20 cellular contexts compared by ENCODE assay signal in the genomic region with DNA sequence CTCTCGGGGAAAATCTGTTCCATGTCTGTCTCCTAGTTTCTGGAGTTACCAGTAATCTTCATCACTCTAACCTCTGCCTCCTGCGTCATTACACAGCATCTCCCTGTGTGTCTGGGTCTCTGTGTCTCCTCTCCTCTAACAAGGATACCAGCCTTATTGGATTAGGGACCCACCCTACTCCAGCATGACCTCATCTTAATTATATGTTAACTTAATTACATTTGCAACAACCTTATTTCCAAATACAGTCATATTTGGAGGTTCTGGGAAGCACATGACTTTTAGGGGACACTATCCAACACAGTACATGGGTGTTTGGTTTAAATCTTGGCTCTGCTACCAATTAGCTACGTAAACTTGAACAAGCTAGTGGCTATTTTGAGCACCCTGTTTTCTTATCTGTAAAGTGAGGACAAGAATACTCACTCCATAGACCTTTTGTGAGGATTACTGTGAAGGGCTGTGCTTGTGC.
A peak's percentile ranks its signal among the peaks of the same experiment; 100 is the strongest.
DNase-seq lines count a peak whose midpoint lies in the region; FAIRE-seq and TF ChIP-seq lines count a peak whose summit lies in the region.
"Had no signal": no experiment of that assay in that cellular context is flagged by ENCODE, and none has a peak within 500 bp of the region (broad histone marks: within the 10 kb centered on the region; RNA-seq: fewer than 3 reads in every experiment).

No MANE protein-coding gene starts in this region.

- H3K27ac ChIP-seq in mesenchymal stem cell (ENCODE audit: low read length, poor library complexity, severe bottlenecking) = no peak overlapping the region
- H3K27ac ChIP-seq in tibial artery = peak overlapping the region; percentile 74 to 77
- H3K27ac ChIP-seq: BLaER1 treated with 17β-estradiol and CSF1 and Interleukin-3, amounts not matched to agents 10 nM and 100 nM had no signal

- H3K27me3 ChIP-seq in mesenchymal stem cell (ENCODE audit: control insufficient read depth in 1 of 2, insufficient read depth in 1 of 2, low read length in 2 of 2) (no peaks in the 10 kb centered on the region), tibial artery (no peaks in the 10 kb centered on the region)
- H3K27me3 ChIP-seq: BLaER1 treated with 17β-estradiol and CSF1 and Interleukin-3, amounts not matched to agents 10 nM and 100 nM had no signal

- H3K36me3 Mint-ChIP-seq in MCF 10A (ENCODE audit: insufficient read depth, unreplicated experiment) = no peaks in the 10 kb centered on the region

- H3K4me1 Mint-ChIP-seq in MCF 10A (ENCODE audit: insufficient read depth, unreplicated experiment) = no peaks in the 10 kb centered on the region

- CTCF ChIA-PET in MCF 10A (lab: Yijun Ruan, JAX) = interaction anchor here (1.0 to 13.6 kb wide), 6 partner anchors 20 to 491 kb away, joined by 3 to 687 read pairs (median 6); no protein-coding TSS in a partner anchor

- TF ChIP-seq CTCF in tibial artery (IDR thresholded peaks at IDR 0.05) = no peak
- no peak for TF ChIP-seq CTCF in MCF 10A (IDR thresholded peaks at IDR 0.05; ENCODE audit: unreplicated experiment)

- H3K9me3 ChIP-seq in mesenchymal stem cell (ENCODE audit: control insufficient read depth, low read length) = no peaks in the 10 kb centered on the region
- H3K9me3 ChIP-seq in tibial artery = no peaks in the 10 kb centered on the region
- H3K9me3 ChIP-seq: BLaER1 treated with 17β-estradiol and CSF1 and Interleukin-3, amounts not matched to agents 10 nM and 100 nM had no signal

- peak; percentile 73 for DNase-seq in NCI-H69 (lab: John Stamatoyannopoulos, UW)
- DNase-seq in fibroblast of gingiva (ENCODE audit: low read depth) = peak; percentile 15
- no peak for DNase-seq in mesenchymal stem cell
- DNase-seq in tibial artery = no peak
- DNase-seq in MCF 10A (ENCODE audit: unreplicated experiment) = no peak
- no peak for DNase-seq in RKO (ENCODE audit: low spot score)
- DNase-seq in H54 (ENCODE audit: insufficient read length, low spot score) = no peak
- DNase-seq: activated CD4-positive, alpha-beta T cell treated with anti-CD3 and anti-CD28 coated beads, Interleukin-2, amount 50 U/mL, for 1 hour; activated T-cell treated with anti-CD3 and anti-CD28 coated beads, Interleukin-2, amount 50 U/mL, for 4 hours; DMS 273 treated with DMSO at 0.1 percent for 48 hours; head of caudate nucleus; islet precursor cell; NCI-H1105 treated with DMSO at 0.1 percent for 48 hours; NCI-H2227 treated with DMSO at 0.1 percent for 48 hours; posterior cingulate gyrus; stimulated activated CD4-positive, alpha-beta T cell treated with anti-CD3 and anti-CD28 coated beads, Interleukin-15, amount 100 ng/mL, for 24 hours had no signal

- no peak overlapping the region for H3K27ac Mint-ChIP-seq in MCF 10A (ENCODE audit: low read depth, unreplicated experiment)

- no peak overlapping the region for H3K4me3 Mint-ChIP-seq in MCF 10A (ENCODE audit: unreplicated experiment)
- H3K4me3 Mint-ChIP-seq: activated T-cell treated with anti-CD3 and anti-CD28 coated beads, Interleukin-2, amount 50 U/mL, for 4 hours; central memory CD8-positive, alpha-beta T cell had no signal

- H3K9me3 Mint-ChIP-seq in MCF 10A (ENCODE audit: unreplicated experiment) = no peaks in the 10 kb centered on the region
- H3K9me3 Mint-ChIP-seq: activated T-cell treated with anti-CD3 and anti-CD28 coated beads, Interleukin-2, amount 50 U/mL, for 4 hours; central memory CD8-positive, alpha-beta T cell had no signal

- H4K91ac ChIP-seq in mesenchymal stem cell (ENCODE audit: low read length) = no peak overlapping the region

- no peak overlapping the region for H2BK5ac ChIP-seq in mesenchymal stem cell (ENCODE audit: low read depth, low read length, poor library complexity, severe bottlenecking)

- no peaks in the 10 kb centered on the region for H3K79me1 ChIP-seq in mesenchymal stem cell (replicated peaks; ENCODE audit: low read length, poor library complexity, severe bottlenecking)

- intact Hi-C loops in tibial artery (cut with DNase I; ENCODE audit: low total_unique reads) = loop anchor here (5.0 kb wide), 1 partner anchor 493 kb away; no protein-coding TSS in a partner anchor
- intact Hi-C loops in MCF 10A (cut with micrococcal nuclease) = no loop called here

- H3K4me2 ChIP-seq in mesenchymal stem cell (ENCODE audit: low read length, poor library complexity, severe bottlenecking) = no peak overlapping the region
- H3K4me2 ChIP-seq: BLaER1 treated with 17β-estradiol and CSF1 and Interleukin-3, amounts not matched to agents 10 nM and 100 nM had no signal

- BruUV-seq in MCF 10A (replicated peaks; lab: Mats Ljungman, UMichigan) = no TSS peak

- WGBS in mesenchymal stem cell = 88% methylated on average over 2 of the region's 3 CpGs

- H3K4ac ChIP-seq in mesenchymal stem cell (ENCODE audit: low read depth in 1 of 2, low read length in 2 of 2) = no peak overlapping the region

- H3K27me3 Mint-ChIP-seq in MCF 10A (ENCODE audit: insufficient read depth, unreplicated experiment) = no peaks in the 10 kb centered on the region

- H3K36me3 ChIP-seq in mesenchymal stem cell (ENCODE audit: control insufficient read depth in 1 of 2, insufficient read depth in 2 of 2, low read depth in 1 of 2, low read length in 2 of 2) (no peaks in the 10 kb centered on the region), tibial artery (no peaks in the 10 kb centered on the region)
- H3K36me3 ChIP-seq: BLaER1 treated with 17β-estradiol and CSF1 and Interleukin-3, amounts not matched to agents 10 nM and 100 nM had no signal

- H3K4me1 ChIP-seq in mesenchymal stem cell (ENCODE audit: control insufficient read depth, insufficient read depth, low read depth, low read length) (no peaks in the 10 kb centered on the region), tibial artery (peaks cover 0 to 49% (median 17%) of the 10 kb centered on the region in 4 donors)

- H2BK15ac ChIP-seq in mesenchymal stem cell (ENCODE audit: low read depth, poor library complexity, severe bottlenecking) = no peak overlapping the region

- no peak overlapping the region for H2AK5ac ChIP-seq in mesenchymal stem cell (ENCODE audit: low read length, severe bottlenecking)

- no peak overlapping the region for H4K8ac ChIP-seq in mesenchymal stem cell (ENCODE audit: low read length)

- no peak overlapping the region for H3K14ac ChIP-seq in mesenchymal stem cell (ENCODE audit: low read length in 2 of 2)

- H3K23ac ChIP-seq in mesenchymal stem cell (ENCODE audit: low read length in 2 of 2) = no peak overlapping the region

- H2BK120ac ChIP-seq in mesenchymal stem cell (ENCODE audit: low read depth, low read length) = no peak overlapping the region

- no peak for FAIRE-seq in H54 (lab: Jason Lieb, UNC)
- FAIRE-seq: endometrium, GM18507 had no signal

- POLR2A ChIA-PET in MCF 10A (lab: Yijun Ruan, JAX) = interaction anchor here (1.6 kb wide), 1 partner anchor 193 kb away, joined by 5 read pairs; no protein-coding TSS in a partner anchor

- H3K18ac ChIP-seq in mesenchymal stem cell (ENCODE audit: low read depth in 1 of 2, low read length in 2 of 2) = no peak overlapping the region

- no peak overlapping the region for H3K4me3 ChIP-seq in mesenchymal stem cell (ENCODE audit: insufficient read depth in 1 of 2, low read depth in 1 of 2, low read length in 2 of 2)
- H3K4me3 ChIP-seq in tibial artery = no peak overlapping the region
- H3K4me3 ChIP-seq: BLaER1 treated with 17β-estradiol and CSF1 and Interleukin-3, amounts not matched to agents 10 nM and 100 nM had no signal

- H3K9ac ChIP-seq in mesenchymal stem cell (ENCODE audit: low read length) = peak overlapping the region; percentile 67
- H3K9ac ChIP-seq: BLaER1 treated with 17β-estradiol and CSF1 and Interleukin-3, amounts not matched to agents 10 nM and 100 nM had no signal

- no peak for TF ChIP-seq POLR2A in H54 (IDR thresholded peaks at IDR 0.05; ENCODE audit: low read depth, low read length)

- no peak overlapping the region for H2AFZ ChIP-seq in mesenchymal stem cell (ENCODE audit: low read depth, low read length)

- no peak overlapping the region for H2BK12ac ChIP-seq in mesenchymal stem cell (ENCODE audit: low read length in 2 of 2)

Comparison
In these comparisons a context has a peak if more than half of its experiments do, and no peak if none do; other contexts are left out.
1. DNase-seq: peak in NCI-H69 (single experiment) and fibroblast of gingiva (single experiment); none in mesenchymal stem cell (single experiment), tibial artery (0 of 2), MCF 10A (single experiment), RKO (single experiment) and H54 (single experiment).